ENCODE assay signal across 15 cellular contexts in the genomic region with DNA sequence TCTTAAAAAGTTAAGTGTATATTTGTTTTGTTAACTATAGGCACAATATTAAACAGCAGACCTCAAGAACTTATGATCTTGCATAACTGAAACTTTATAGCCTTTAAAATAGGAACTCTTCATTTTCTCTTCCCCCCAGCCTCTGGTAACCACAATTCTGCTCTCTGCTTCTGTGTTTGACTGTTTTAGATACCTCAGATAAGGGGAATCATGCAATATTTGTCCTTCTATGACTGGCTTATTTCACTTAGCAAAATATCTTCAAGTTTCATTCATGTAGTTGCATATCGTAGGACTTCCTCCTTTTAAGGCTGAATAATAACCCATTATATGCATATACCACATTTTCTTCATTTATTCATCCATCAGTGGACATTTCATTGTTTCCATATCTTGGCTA.
A peak's percentile ranks its signal among the peaks of the same experiment; 100 is the strongest.
DNase-seq lines count a peak whose midpoint lies in the region; ATAC-seq, FAIRE-seq and TF ChIP-seq lines count a peak whose summit lies in the region.
"Had no signal": no experiment of that assay in that cellular context is flagged by ENCODE, and none has a peak within 500 bp of the region (broad histone marks: within the 10 kb centered on the region; RNA-seq: fewer than 3 reads in every experiment).

No MANE protein-coding gene starts in this region.

- intact Hi-C loops in lower lobe of right lung (cut with DNase I) = no loop called here

- no peak for TF ChIP-seq CTCF in lower lobe of right lung (IDR thresholded peaks at IDR 0.05)

- peak; percentile 67 for ATAC-seq in GM18867 (IDR thresholded peaks at IDR 0.05; ENCODE audit: unreplicated experiment)
- ATAC-seq in HG02610 (IDR thresholded peaks at IDR 0.05; ENCODE audit: unreplicated experiment) = peak; percentile 78
- peak; percentile 88 for ATAC-seq in HG03520 (IDR thresholded peaks at IDR 0.05; ENCODE audit: unreplicated experiment)
- no peak for ATAC-seq in lower lobe of right lung
- no peak for ATAC-seq in HG03457 (IDR thresholded peaks at IDR 0.05; ENCODE audit: unreplicated experiment)
- ATAC-seq: CD8-positive, alpha-beta T cell; heart left ventricle; left ventricle myocardium superior; Panc1 had no signal

- FAIRE-seq in RCC 7860 (lab: Jason Lieb, UNC) = no peak

- no peaks in the 10 kb centered on the region for H3K27me3 ChIP-seq in lower lobe of right lung (ENCODE audit: low read depth)
- H3K27me3 ChIP-seq: heart left ventricle, sigmoid colon had no signal

- H3K4me3 ChIP-seq in lower lobe of right lung = no peak overlapping the region
- H3K4me3 ChIP-seq: heart left ventricle, sigmoid colon had no signal

- peaks cover 8% of the 10 kb centered on the region for H3K9me3 ChIP-seq in lower lobe of right lung

- peak; percentile 1 for DNase-seq in amniotic epithelial cell (ENCODE audit: low read depth)
- no peak for DNase-seq in RCC 7860 (ENCODE audit: low spot score)
- DNase-seq in lower lobe of right lung = no peak
- DNase-seq: activated CD4-positive, alpha-beta T cell treated with anti-CD3 and anti-CD28 coated beads, Interleukin-2, amount 50 U/mL, for 4 hours; activated gamma-delta T cell; CD8-positive, alpha-beta T cell; heart left ventricle; Karpas-422; left ventricle myocardium superior; sigmoid colon had no signal

- no peaks in the 10 kb centered on the region for H3K36me3 ChIP-seq in lower lobe of right lung
- H3K36me3 ChIP-seq: heart left ventricle, sigmoid colon had no signal

- no peaks in the 10 kb centered on the region for H3K4me1 ChIP-seq in lower lobe of right lung
- H3K4me1 ChIP-seq: heart left ventricle, sigmoid colon had no signal

- H3K27ac ChIP-seq in lower lobe of right lung = no peak overlapping the region
- H3K27ac ChIP-seq: heart left ventricle, sigmoid colon had no signal

Comparison
In these comparisons a context has a peak if more than half of its experiments do, and no peak if none do; other contexts are left out.
1. ATAC-seq: peak in GM18867 (single experiment), HG02610 (single experiment) and HG03520 (single experiment); none in lower lobe of right lung (0 of 2) and HG03457 (single experiment).